In genomic region chr18:24762417-24762816, GRCh38 we compare ENCODE assay signal across 18 cellular contexts.
DNase-seq lines count a peak whose midpoint lies in the region; ATAC-seq and TF ChIP-seq lines count a peak whose summit lies in the region.
"Had no signal": no experiment of that assay in that cellular context is flagged by ENCODE, and none has a peak within 500 bp of the region (broad histone marks: within the 10 kb centered on the region; RNA-seq: fewer than 3 reads in every experiment).

No MANE protein-coding gene starts in this region.

- ATAC-seq in psoas muscle: no peak

- CTCF ChIA-PET in MCF 10A (lab: Yijun Ruan, JAX): interaction anchor here (0.5 to 0.6 kb wide), 2 partner anchors 15 to 274 kb away, joined by 3 read pairs; no protein-coding TSS in a partner anchor

- no peaks in the 10 kb centered on the region for H3K36me3 Mint-ChIP-seq in MCF 10A (ENCODE audit: insufficient read depth, unreplicated experiment)
- H3K36me3 Mint-ChIP-seq: CD14-positive monocyte, IgD-negative memory B cell had no signal

- no peak for TF ChIP-seq POLR2A in breast epithelium (IDR thresholded peaks at IDR 0.05)

- H3K4me3 ChIP-seq in breast epithelium (no peak overlapping the region), fibroblast of villous mesenchyme (ENCODE audit: low read depth, low read length) (no peak overlapping the region), psoas muscle (no peak overlapping the region)

- no peaks in the 10 kb centered on the region for H3K27me3 ChIP-seq in breast epithelium
- no peaks in the 10 kb centered on the region for H3K27me3 ChIP-seq in psoas muscle (ENCODE audit: insufficient read depth in 3 of 3, low read length in 2 of 3)

- H3K4me1 ChIP-seq in breast epithelium (no peaks in the 10 kb centered on the region), psoas muscle (no peaks in the 10 kb centered on the region)

- POLR2A ChIA-PET in MCF 10A (lab: Yijun Ruan, JAX): no interaction called here

- H3K9me3 Mint-ChIP-seq in MCF 10A (ENCODE audit: unreplicated experiment): peaks cover 20% of the 10 kb centered on the region

- H3K4me3 Mint-ChIP-seq in MCF 10A (ENCODE audit: unreplicated experiment): no peak overlapping the region
- H3K4me3 Mint-ChIP-seq: B cell, CD14-positive monocyte, IgD-negative memory B cell had no signal

- peaks cover 0 to 4% of the 10 kb centered on the region in 2 donors for H3K9me3 ChIP-seq in breast epithelium
- peaks cover 3% of the 10 kb centered on the region for H3K9me3 ChIP-seq in psoas muscle

- H3K27ac Mint-ChIP-seq in MCF 10A (ENCODE audit: low read depth, unreplicated experiment): no peak overlapping the region
- H3K27ac Mint-ChIP-seq: B cell, CD14-positive monocyte, IgD-negative memory B cell had no signal

- no peaks in the 10 kb centered on the region for H3K4me1 Mint-ChIP-seq in MCF 10A (ENCODE audit: insufficient read depth, unreplicated experiment)
- H3K4me1 Mint-ChIP-seq: B cell, CD14-positive monocyte, IgD-negative memory B cell had no signal

- TF ChIP-seq CTCF in breast epithelium (IDR thresholded peaks at IDR 0.05): no peak
- no peak for TF ChIP-seq CTCF in MCF 10A (IDR thresholded peaks at IDR 0.05; ENCODE audit: unreplicated experiment)
- TF ChIP-seq CTCF in fibroblast of villous mesenchyme (IDR thresholded peaks at IDR 0.05; ENCODE audit: insufficient read depth, low read depth, low read length): no peak
- TF ChIP-seq CTCF in psoas muscle (IDR thresholded peaks at IDR 0.05): no peak

- no peaks in the 10 kb centered on the region for H3K27me3 Mint-ChIP-seq in MCF 10A (ENCODE audit: insufficient read depth, unreplicated experiment)

- intact Hi-C loops in breast epithelium (cut with DNase I; ENCODE audit: low total_unique reads): no loop called here
- intact Hi-C loops in MCF 10A (cut with micrococcal nuclease): no loop called here
- intact Hi-C loops in psoas muscle (cut with DNase I): no loop called here

- 0 to 14% (median 3%) methylated on average over 1 of the region's 1 CpG for WGBS in psoas muscle, 3 donors

- H3K27ac ChIP-seq in breast epithelium (peak overlapping the region; percentile 3 to 38), psoas muscle (no peak overlapping the region)

- DNase-seq in breast epithelium (ENCODE audit: low spot score in 2 of 2): no peak
- DNase-seq in MCF 10A (ENCODE audit: unreplicated experiment): no peak
- peak; percentile 88 for DNase-seq in NCI-H446 treated with DMSO at 0.1 percent for 48 hours (lab: John Stamatoyannopoulos, UW)
- peak; percentile 3 for DNase-seq in fibroblast of villous mesenchyme (ENCODE audit: low read depth)
- DNase-seq in activated CD4-positive, alpha-beta T cell treated with anti-CD3 and anti-CD28 coated beads, Interleukin-2, amount 50 U/mL, for 48 hours: no peak
- DNase-seq in psoas muscle: no peak
- no peak for DNase-seq in SKM-1 treated with dmso at 0.1 percent for 144 hours (lab: John Stamatoyannopoulos, UW; ENCODE audit: unreplicated experiment)
- DNase-seq: 8988T, DMS79, H7, MV-4-11, NCI-H1694 treated with DMSO at 0.1 percent for 48 hours, NCI-H2081 treated with DMSO at 0.1 percent for 48 hours, NCI-H510A treated with DMSO at 0.1 percent for 48 hours, NCI-H748 treated with DMSO at 0.1 percent for 48 hours had no signal

- no TSS peak for BruUV-seq in MCF 10A (replicated peaks; lab: Mats Ljungman, UMichigan)

- H3K36me3 ChIP-seq in breast epithelium (no peaks in the 10 kb centered on the region), psoas muscle (ENCODE audit: insufficient read depth in 1 of 2, low read depth in 1 of 2) (no peaks in the 10 kb centered on the region)

Comparison
In these comparisons a context has a peak if more than half of its experiments do, and no peak if none do; other contexts are left out.
1. DNase-seq: peak in NCI-H446 treated with DMSO at 0.1 percent for 48 hours (single experiment) and fibroblast of villous mesenchyme (single experiment); none in breast epithelium (0 of 2), MCF 10A (single experiment), activated CD4-positive, alpha-beta T cell treated with anti-CD3 and anti-CD28 coated beads, Interleukin-2, amount 50 U/mL, for 48 hours (0 of 2), psoas muscle (0 of 2) and SKM-1 treated with dmso at 0.1 percent for 144 hours (single experiment).